ENCODE assay signal across 11 cellular contexts in genomic region chr6:33431880-33432541, GRCh38.
DNase-seq lines count a peak whose midpoint lies in the region; ATAC-seq and TF ChIP-seq lines count a peak whose summit lies in the region.
"Had no signal": no experiment of that assay in that cellular context is flagged by ENCODE, and none has a peak within 500 bp of the region (broad histone marks: within the 10 kb centered on the region; RNA-seq: fewer than 3 reads in every experiment).

No MANE protein-coding gene starts in this region.

- WGBS in iPS DF 6.9 (ENCODE audit: insufficient coverage, insufficient read length), result no CpG with 5 or more reads among the region's 12 CpGs

- CTCF ChIA-PET in RWPE1 (lab: Yijun Ruan, JAX), result interaction anchor here (0.8 kb wide), 1 partner anchor 139 kb away, joined by 4 read pairs; no protein-coding TSS in a partner anchor

- peaks cover 12% of the 10 kb centered on the region; the same call in 1 of the 2 replicates for H3K36me3 ChIP-seq in iPS DF 6.9 (ENCODE audit: control insufficient read depth, insufficient read depth, low read length)

- H3K27ac ChIP-seq in RWPE1 (peak overlapping the region; percentile 46; the same call in 1 of the 2 replicates), iPS DF 6.9 (ENCODE audit: low read length) (peak overlapping the region; percentile 46), substantia nigra (ENCODE audit: low read depth, low read length, poor library complexity, severe bottlenecking) (peak overlapping the region; percentile 33)

- no peaks in the 10 kb centered on the region for H3K9me3 Mint-ChIP-seq in activated T-cell treated with anti-CD3 and anti-CD28 coated beads, Interleukin-2, amount 50 U/mL, for 24 hours

- peaks cover 35% of the 10 kb centered on the region for H3K36me3 Mint-ChIP-seq in activated T-cell treated with anti-CD3 and anti-CD28 coated beads, Interleukin-2, amount 50 U/mL, for 24 hours (ENCODE audit: low read depth)

- DNase-seq in activated T-cell treated with anti-CD3 and anti-CD28 coated beads, Interleukin-2, amount 50 U/mL, for 24 hours, result no peak
- no peak for DNase-seq in activated T-cell treated with anti-CD3 and anti-CD28 coated beads, Interleukin-2, amount 50 U/mL, for 48 hours
- DNase-seq in RWPE1 (ENCODE audit: low spot score) (no peak), iPS DF 6.9 (ENCODE audit: low read depth, low spot score) (no peak), substantia nigra (lab: John Stamatoyannopoulos, UW) (no peak), RKO (ENCODE audit: low spot score) (no peak)
- DNase-seq: amniotic stem cell; NCI-H446; stimulated activated CD4-positive, alpha-beta T cell treated with anti-CD3 and anti-CD28 coated beads, Interleukin-1b, Interleukin-23, amount 100 ng/mL, for 48 hours had no signal

- no peak for ATAC-seq in GM18861 (IDR thresholded peaks at IDR 0.05; ENCODE audit: unreplicated experiment)
- no peak for ATAC-seq in HG03025 (IDR thresholded peaks at IDR 0.05; ENCODE audit: low FRiP score, unreplicated experiment)

- peak overlapping the region; percentile 92 for H3K4me3 Mint-ChIP-seq in activated T-cell treated with anti-CD3 and anti-CD28 coated beads, Interleukin-2, amount 50 U/mL, for 24 hours

- POLR2A ChIA-PET in RWPE1 (lab: Yijun Ruan, JAX; ENCODE audit: low non-redundant PET), result interaction anchor here (0.6 kb wide), 1 partner anchor 23 kb away, joined by 5 read pairs; no protein-coding TSS in a partner anchor

- peaks cover 18% of the 10 kb centered on the region for H3K4me1 ChIP-seq in iPS DF 6.9 (ENCODE audit: control insufficient read depth, insufficient read depth, low read length)

- H3K4me3 ChIP-seq in iPS DF 6.9 (ENCODE audit: low read length), result peak overlapping the region; percentile 25; the same call in 1 of the 2 replicates

- no peak for TF ChIP-seq CTCF in RWPE1 (conservative IDR thresholded peaks at IDR 0.05; ENCODE audit: low read depth)

- H3K4me1 Mint-ChIP-seq in activated T-cell treated with anti-CD3 and anti-CD28 coated beads, Interleukin-2, amount 50 U/mL, for 24 hours (ENCODE audit: low read depth), result peaks cover 54% of the 10 kb centered on the region

- no peaks in the 10 kb centered on the region for H3K27me3 ChIP-seq in iPS DF 6.9 (ENCODE audit: control insufficient read depth, insufficient read depth, low read length)

- no peaks in the 10 kb centered on the region for H3K9me3 ChIP-seq in iPS DF 6.9 (ENCODE audit: control insufficient read depth, insufficient read depth, low read length)

- no peaks in the 10 kb centered on the region for H3K27me3 Mint-ChIP-seq in activated T-cell treated with anti-CD3 and anti-CD28 coated beads, Interleukin-2, amount 50 U/mL, for 24 hours

- peak overlapping the region; percentile 10 for H3K27ac Mint-ChIP-seq in activated T-cell treated with anti-CD3 and anti-CD28 coated beads, Interleukin-2, amount 50 U/mL, for 24 hours
